ENCODE assay signal across 19 cellular contexts in genomic region chr7:28132959-28133745, GRCh38. TPM values are rescaled to one million over a fixed set of nuclear protein-coding genes. Genes with fewer than 3 reads are reported as not detected.
A peak's percentile ranks its signal among the peaks of the same experiment; 100 is the strongest.
DNase-seq lines count a peak whose midpoint lies in the region; ATAC-seq and TF ChIP-seq lines count a peak whose summit lies in the region.
"Had no signal": no experiment of that assay in that cellular context is flagged by ENCODE, and none has a peak within 500 bp of the region (broad histone marks: within the 10 kb centered on the region; RNA-seq: fewer than 3 reads in every experiment).

No MANE protein-coding gene starts in this region.

- WGBS in sigmoid colon, 2 donors: 88 to 98% methylated on average over 1 of the region's 1 CpG

- no peaks in the 10 kb centered on the region for H3K9me3 Mint-ChIP-seq in dendritic cell treated with granulocyte-macrophage colony-stimulating factor and Interleukin-4, amounts not matched to agents 40 ng/mL and 50 ng/mL, for 4 days
- H3K9me3 Mint-ChIP-seq in nephron progenitor cell: no peaks in the 10 kb centered on the region
- H3K9me3 Mint-ChIP-seq: activated CD4-positive, alpha-beta memory T cell treated with anti-CD3 and anti-CD28 coated beads, Interleukin-2, amount 10 ng/mL, durations not matched to agents 7 days and 5 days had no signal

- no peak for TF ChIP-seq EP300 in sigmoid colon (IDR thresholded peaks at IDR 0.05)

- H3K27me3 ChIP-seq in sigmoid colon: no peaks in the 10 kb centered on the region
- H3K27me3 ChIP-seq: BLaER1 treated with 17β-estradiol and CSF1 and Interleukin-3, amounts not matched to agents 10 nM and 100 nM; neutrophil; SJSA1 had no signal

- TF ChIP-seq CTCF in sigmoid colon (IDR thresholded peaks at IDR 0.05) (no peak), nephron progenitor cell (IDR thresholded peaks at IDR 0.05) (no peak)

- peaks cover 0 to 93% (median 73%) of the 10 kb centered on the region in 4 donors for H3K4me1 ChIP-seq in sigmoid colon

- peak overlapping the region; percentile 45 for H3K27ac Mint-ChIP-seq in dendritic cell treated with granulocyte-macrophage colony-stimulating factor and Interleukin-4, amounts not matched to agents 40 ng/mL and 50 ng/mL, for 4 days
- H3K27ac Mint-ChIP-seq in nephron progenitor cell: no peak overlapping the region
- H3K27ac Mint-ChIP-seq: activated CD4-positive, alpha-beta memory T cell treated with anti-CD3 and anti-CD28 coated beads, Interleukin-2, amount 10 ng/mL, durations not matched to agents 7 days and 5 days had no signal

- TF ChIP-seq POLR2A in sigmoid colon (IDR thresholded peaks at IDR 0.05): no peak

- DNase-seq in DMS 273 (lab: John Stamatoyannopoulos, UW; ENCODE audit: unreplicated experiment) (peak; percentile 29), DMS 273 treated with DMSO at 0.1 percent for 48 hours (lab: John Stamatoyannopoulos, UW) (no peak), NCI-H1048 (lab: John Stamatoyannopoulos, UW) (peak; percentile 60), sigmoid colon (no peak), nephron progenitor cell (no peak)
- DNase-seq: activated CD4-positive, alpha-beta memory T cell treated with anti-CD3 and anti-CD28 coated beads, Interleukin-2, amount 10 ng/mL, durations not matched to agents 7 days and 5 days; activated gamma-delta T cell; kidney; mesendoderm; NCI-H2029 treated with DMSO at 0.1 percent for 48 hours; NCI-H524; trophoblast cell had no signal

- H3K36me3 ChIP-seq in sigmoid colon: no peaks in the 10 kb centered on the region

- peak overlapping the region in 3 of 4 donors; percentile 33 to 84 (median 82) for H3K27ac ChIP-seq in sigmoid colon
- H3K27ac ChIP-seq: 22Rv1; BLaER1 treated with 17β-estradiol and CSF1 and Interleukin-3, amounts not matched to agents 10 nM and 100 nM; neutrophil; SJSA1 had no signal

- no peaks in the 10 kb centered on the region for H3K27me3 Mint-ChIP-seq in dendritic cell treated with granulocyte-macrophage colony-stimulating factor and Interleukin-4, amounts not matched to agents 40 ng/mL and 50 ng/mL, for 4 days
- peaks cover 3% of the 10 kb centered on the region for H3K27me3 Mint-ChIP-seq in nephron progenitor cell (ENCODE audit: low read depth, poor library complexity)
- H3K27me3 Mint-ChIP-seq: activated CD4-positive, alpha-beta memory T cell treated with anti-CD3 and anti-CD28 coated beads, Interleukin-2, amount 10 ng/mL, durations not matched to agents 7 days and 5 days had no signal

- intact Hi-C loops in dendritic cell treated with granulocyte-macrophage colony-stimulating factor and Interleukin-4, amounts not matched to agents 40 ng/mL and 50 ng/mL, for 4 days (cut with micrococcal nuclease): no loop called here
- intact Hi-C loops in sigmoid colon (cut with DNase I): no loop called here

- H3K4me3 Mint-ChIP-seq in dendritic cell treated with granulocyte-macrophage colony-stimulating factor and Interleukin-4, amounts not matched to agents 40 ng/mL and 50 ng/mL, for 4 days: no peak overlapping the region
- H3K4me3 Mint-ChIP-seq in nephron progenitor cell: no peak overlapping the region
- H3K4me3 Mint-ChIP-seq: activated CD4-positive, alpha-beta memory T cell treated with anti-CD3 and anti-CD28 coated beads, Interleukin-2, amount 10 ng/mL, durations not matched to agents 7 days and 5 days had no signal

- peaks cover 11% of the 10 kb centered on the region for H3K4me1 Mint-ChIP-seq in dendritic cell treated with granulocyte-macrophage colony-stimulating factor and Interleukin-4, amounts not matched to agents 40 ng/mL and 50 ng/mL, for 4 days (ENCODE audit: low read depth)
- peaks cover 9% of the 10 kb centered on the region for H3K4me1 Mint-ChIP-seq in nephron progenitor cell

- ATAC-seq in HG02571 (IDR thresholded peaks at IDR 0.05; ENCODE audit: unreplicated experiment): no peak
- no peak for ATAC-seq in HG02938 (IDR thresholded peaks at IDR 0.05; ENCODE audit: unreplicated experiment)

- H3K9me3 ChIP-seq in sigmoid colon: no peaks in the 10 kb centered on the region
- H3K9me3 ChIP-seq: neutrophil, SJSA1 had no signal

- no peak overlapping the region for H3K4me3 ChIP-seq in sigmoid colon
- H3K4me3 ChIP-seq: BLaER1 treated with 17β-estradiol and CSF1 and Interleukin-3, amounts not matched to agents 10 nM and 100 nM; SJSA1 had no signal

- peaks cover 12% of the 10 kb centered on the region for H3K36me3 Mint-ChIP-seq in dendritic cell treated with granulocyte-macrophage colony-stimulating factor and Interleukin-4, amounts not matched to agents 40 ng/mL and 50 ng/mL, for 4 days (ENCODE audit: low read depth)
- H3K36me3 Mint-ChIP-seq in nephron progenitor cell (ENCODE audit: low read depth): no peaks in the 10 kb centered on the region

RNA-seq across cellular contexts. Expression of gene JAZF1, which starts 47.4 kb away (rescaled TPM):
- total RNA-seq in sigmoid colon: 10 to 100 TPM; 46.4 to 59.6 (median 49.6) TPM
- polyA plus RNA-seq in sigmoid colon: 1 to 10 TPM; 4.2 to 7.8 (median 7.3) TPM

Comparison
In these comparisons a context has a peak if more than half of its experiments do, and no peak if none do; other contexts are left out.
1. DNase-seq: peak in DMS 273 (single experiment) and NCI-H1048 (single experiment); none in DMS 273 treated with DMSO at 0.1 percent for 48 hours (single experiment), sigmoid colon (single experiment) and nephron progenitor cell (single experiment).